In the genomic region with DNA sequence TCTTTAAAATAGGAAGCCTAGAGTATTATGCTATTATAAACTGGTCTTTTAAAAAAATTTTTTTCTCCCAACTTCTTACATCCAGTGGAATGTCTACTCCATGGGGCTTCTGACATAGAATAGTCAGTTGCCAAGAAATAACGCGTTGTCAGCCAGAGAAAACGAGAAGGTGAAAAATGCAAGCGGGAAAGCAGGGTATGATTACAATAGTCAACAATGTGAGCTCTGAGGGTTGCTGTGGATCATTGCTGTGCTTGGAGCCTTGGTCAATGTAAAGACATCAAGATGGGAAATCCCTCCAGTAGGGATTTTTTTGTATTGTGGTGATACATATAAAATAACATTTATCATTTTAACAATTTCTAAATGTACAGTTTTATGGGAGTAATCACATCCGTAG, we compare ENCODE assay signal across 23 cellular contexts. TPM values are rescaled to one million over a fixed set of nuclear protein-coding genes. Genes with fewer than 3 reads are reported as not detected.
"Had no signal": no experiment of that assay in that cellular context is flagged by ENCODE, and none has a peak within 500 bp of the region (broad histone marks: within the 10 kb centered on the region; RNA-seq: fewer than 3 reads in every experiment).

No MANE protein-coding gene starts in this region.

- ATAC-seq: gastroesophageal sphincter; left cardiac atrium; naive thymus-derived CD4-positive, alpha-beta T cell; psoas muscle; right lobe of liver; stimulated activated memory B cell treated with anti-CD40 and anti-IgM and Interleukin-4, amounts not matched to agents 10 μg/mL and 1 μg/mL and 100 μg/mL, for 72 hours had no signal

- H3K4me3 ChIP-seq: esophagus muscularis mucosa, gastroesophageal sphincter, psoas muscle, right lobe of liver, spleen, tibial artery, upper lobe of left lung, vagina had no signal

- H3K27ac ChIP-seq: epithelial cell of prostate, esophagus muscularis mucosa, gastroesophageal sphincter, psoas muscle, right lobe of liver, spleen, tibial artery, upper lobe of left lung, vagina had no signal

- H3K36me3 ChIP-seq: esophagus muscularis mucosa, gastroesophageal sphincter, right lobe of liver, spleen, tibial artery, upper lobe of left lung, vagina had no signal

- H3K4me1 ChIP-seq: esophagus muscularis mucosa, gastroesophageal sphincter, psoas muscle, right lobe of liver, spleen, tibial artery, vagina had no signal

- DNase-seq: cortex of kidney; effector memory CD4-positive, alpha-beta T cell; foreskin fibroblast; glutamatergic neuron; kidney; left cardiac atrium; mesendoderm; naive thymus-derived CD4-positive, alpha-beta T cell; nephron progenitor cell; psoas muscle; retina; right lobe of liver; spleen; stimulated activated CD4-positive, alpha-beta T cell treated with anti-CD3 and anti-CD28 coated beads, Interleukin-15, amount 100 ng/mL, for 24 hours; stimulated activated CD4-positive, alpha-beta T cell treated with anti-CD3 and anti-CD28 coated beads, Interleukin-1b, Interleukin-23, amount 100 ng/mL, for 48 hours; stimulated activated CD4-positive, alpha-beta T cell treated with anti-CD3 and anti-CD28 coated beads, Interleukin-4, amount 100 ng/mL, for 24 hours; tibial artery; upper lobe of left lung had no signal

- H3K27me3 ChIP-seq: right lobe of liver, upper lobe of left lung, vagina had no signal

- H3K9me3 ChIP-seq: psoas muscle, right lobe of liver, spleen, tibial artery, upper lobe of left lung, vagina had no signal

RNA-seq across cellular contexts. Expression of a gene that starts 27.6 kb away (rescaled TPM):
- total RNA-seq: left cardiac atrium; naive thymus-derived CD4-positive, alpha-beta T cell; psoas muscle; spleen had no signal
- polyA plus RNA-seq: naive thymus-derived CD4-positive, alpha-beta T cell; psoas muscle; spleen had no signal
